ENCODE assay signal across 8 cellular contexts in the genomic region with DNA sequence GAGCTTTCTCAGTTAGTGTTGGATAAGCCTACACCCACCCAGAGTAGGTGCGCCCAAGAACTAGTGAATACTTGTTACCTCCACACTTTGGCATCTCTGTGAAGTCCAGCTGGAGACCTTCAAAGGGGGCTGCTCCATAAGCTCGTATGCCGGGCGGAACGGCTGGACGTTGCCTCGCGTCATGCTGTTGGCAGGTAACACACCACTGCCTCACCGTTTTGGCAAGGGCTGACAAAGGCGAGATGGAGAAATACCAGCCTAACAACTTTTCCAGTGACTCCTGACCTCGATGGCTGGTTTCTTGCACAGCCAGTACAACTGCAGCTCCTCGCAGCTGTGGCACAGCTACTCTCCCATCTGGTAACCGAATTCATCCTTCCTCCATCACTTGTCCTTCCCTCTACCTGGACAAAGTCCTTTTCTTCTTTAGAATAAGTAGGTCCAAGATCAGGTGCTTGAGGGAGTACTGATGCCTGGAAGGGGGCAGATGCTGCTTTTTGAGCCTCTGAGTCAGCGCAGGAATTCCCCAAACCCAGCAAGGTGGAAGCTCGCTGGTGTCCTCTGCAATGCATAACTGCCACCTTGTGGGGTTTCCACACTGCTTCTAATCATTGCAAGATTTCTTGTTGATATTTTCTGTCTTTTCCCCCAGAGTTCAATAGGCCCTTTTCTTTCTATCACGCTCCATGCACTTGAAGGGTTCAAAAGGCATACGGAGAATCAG. TPM values are rescaled to one million over a fixed set of nuclear protein-coding genes. Genes with fewer than 3 reads are reported as not detected.
A peak's percentile ranks its signal among the peaks of the same experiment; 100 is the strongest.
DNase-seq lines count a peak whose midpoint lies in the region; FAIRE-seq and TF ChIP-seq lines count a peak whose summit lies in the region.
"Not testable (repeated sequence)": the region's sequence is repeated elsewhere in the genome, so short reads cannot be mapped to it uniquely, and the experiment has no call there.

No MANE protein-coding gene starts in this region.

- not testable (repeated sequence) for TF ChIP-seq POLR2A in stomach (IDR thresholded peaks at IDR 0.05)

- not testable (repeated sequence) for H3K4me1 ChIP-seq in mammary epithelial cell (ENCODE audit: insufficient read depth, low read length); keratinocyte (ENCODE audit: control insufficient read depth, extremely low read depth, insufficient read depth, low read length); stomach

- not testable (repeated sequence) for FAIRE-seq in keratinocyte (lab: Jason Lieb, UNC)

- CTCF ChIA-PET in mammary epithelial cell (lab: Charles Lee; ENCODE audit: low non-redundant PET), result not testable (repeated sequence)

- not testable (repeated sequence) for H2AFZ ChIP-seq in mammary epithelial cell (ENCODE audit: low read depth, low read length)
- peak overlapping the region; percentile 30 for H2AFZ ChIP-seq in keratinocyte (ENCODE audit: control insufficient read depth, low read length)

- peak overlapping the region; percentile 64 for H3K27ac ChIP-seq in VCaP
- not testable (repeated sequence) for H3K27ac ChIP-seq in mammary epithelial cell (ENCODE audit: insufficient read depth, low read depth, low read length); keratinocyte (ENCODE audit: control insufficient read depth, insufficient read depth, low read length); stomach

- not testable (repeated sequence) for H3K9me3 ChIP-seq in mammary epithelial cell (replicated peaks; ENCODE audit: insufficient read depth, low read length); keratinocyte (ENCODE audit: control insufficient read depth, low read depth, low read length); stomach

- H3K4me2 ChIP-seq in mammary epithelial cell (ENCODE audit: insufficient read depth, low read depth, low read length) (peak overlapping the region; percentile 18), keratinocyte (ENCODE audit: control insufficient read depth, extremely low read depth, insufficient read depth, low read depth, low read length) (peak overlapping the region; percentile 37)

- H3K9ac ChIP-seq in mammary epithelial cell (ENCODE audit: insufficient read depth, low read length); keratinocyte (ENCODE audit: control insufficient read depth, extremely low read depth, insufficient read depth, low read length): not testable (repeated sequence)

- H3K79me2 ChIP-seq in mammary epithelial cell (ENCODE audit: insufficient read depth, low read length); keratinocyte (ENCODE audit: control insufficient read depth, insufficient read depth, low read length): not testable (repeated sequence)

- BruUV-seq in mammary epithelial cell (replicated peaks; lab: Mats Ljungman, UMichigan), result not testable (repeated sequence)

- intact Hi-C loops in mammary epithelial cell (cut with micrococcal nuclease); stomach (cut with DNase I; ENCODE audit: low total_unique reads): not testable (repeated sequence)

- H3K4me3 ChIP-seq in LNCaP clone FGC (ENCODE audit: low read depth, low read length); mammary epithelial cell (replicated peaks in 1 of 3; ENCODE audit: insufficient read depth in 1 of 3, low read depth in 2 of 3, low read length in 3 of 3); keratinocyte (ENCODE audit: control insufficient read depth in 2 of 3, extremely low read depth in 1 of 3, insufficient read depth in 2 of 3, low read depth in 1 of 3, low read length in 3 of 3); stomach: not testable (repeated sequence)

- H3K27me3 ChIP-seq in mammary epithelial cell (ENCODE audit: insufficient read depth, low read length); keratinocyte (ENCODE audit: control insufficient read depth, extremely low read depth, insufficient read depth, low read length); stomach: not testable (repeated sequence)

- dilution Hi-C loops in mammary epithelial cell (cut with HindIII; ENCODE audit: low sequenced_read_pairs); keratinocyte (cut with MboI; ENCODE audit: extremely low pct_ligation_motif_present, low sequenced_read_pairs): not testable (repeated sequence)

- WGBS in mammary epithelial cell (ENCODE audit: low coverage, missing lambda C conversion rate), result 17% methylated on average over 13 of the region's 17 CpGs
- 39 to 63% (median 45%) methylated on average over 17 of the region's 17 CpGs for WGBS in stomach, 5 donors

- TF ChIP-seq CTCF in LNCaP clone FGC (IDR thresholded peaks at IDR 0.05; ENCODE audit: control insufficient read depth, extremely low read depth, insufficient read depth); mammary epithelial cell (conservative IDR thresholded peaks at IDR 0.05 in 1 of 2, IDR thresholded peaks at IDR 0.05 in 1 of 2; ENCODE audit: extremely low read depth in 1 of 2, insufficient read depth in 1 of 2, low read depth in 1 of 2, low read length in 2 of 2); stomach (IDR thresholded peaks at IDR 0.05): not testable (repeated sequence)
- peak; percentile 20 for TF ChIP-seq CTCF in VCaP (conservative IDR thresholded peaks at IDR 0.05)
- peak in 1 of 3 experiments; percentile 7 for TF ChIP-seq CTCF in keratinocyte (optimal IDR thresholded peaks at IDR 0.05 in 1 of 3, IDR thresholded peaks at IDR 0.05 in 1 of 3, conservative IDR thresholded peaks at IDR 0.05 in 1 of 3; ENCODE audit: extremely low read depth in 1 of 3, insufficient read depth in 2 of 3, low read length in 3 of 3)

- TF ChIP-seq EP300 in stomach (IDR thresholded peaks at IDR 0.05), result not testable (repeated sequence)

- H3K36me3 ChIP-seq in mammary epithelial cell (ENCODE audit: insufficient read depth, low read length); keratinocyte (ENCODE audit: control insufficient read depth in 2 of 2, extremely low read depth in 1 of 2, insufficient read depth in 2 of 2, low read length in 2 of 2); stomach: not testable (repeated sequence)

- H3K9me1 ChIP-seq in keratinocyte (ENCODE audit: control insufficient read depth, extremely low read depth, insufficient read depth, low read length), result not testable (repeated sequence)

- in situ Hi-C loops in mammary epithelial cell (cut with MboI; ENCODE audit: low sequenced_read_pairs in 2 of 2), result loop anchor here in 1 of 2 donors (25.0 kb wide), 1 partner anchor 284 kb away; the partner anchor contains the start of genes INTS15 and ZDHHC4

- DNase-seq in A172 (ENCODE audit: low spot score), result peak; percentile 10
- peak; percentile 48 for DNase-seq in LNCaP clone FGC (ENCODE audit: low read depth)
- DNase-seq in activated effector memory CD4-positive, alpha-beta T cell treated with anti-CD3 and anti-CD28 coated beads, Interleukin-2, amount 50 U/mL, for 16 hours, result peak; percentile 62
- peak; percentile 65 for DNase-seq in mammary epithelial cell
- not testable (repeated sequence) for DNase-seq in keratinocyte (ENCODE audit: low read depth, low spot score)
- DNase-seq in stimulated activated CD4-positive, alpha-beta T cell treated with anti-CD3 and anti-CD28 coated beads, Interleukin-12 subunit alpha, Interleukin-12 subunit beta, amount 100 ng/mL, for 4 hours, result peak; percentile 8
- DNase-seq in stomach, result peak; percentile 76

- H4K20me1 ChIP-seq in mammary epithelial cell (ENCODE audit: insufficient read depth, low read length); keratinocyte (ENCODE audit: control insufficient read depth, extremely low read depth, insufficient read depth, low read length): not testable (repeated sequence)

RNA-seq across cellular contexts. Expression of gene CCZ1B, which starts 45.5 kb away (rescaled TPM):
- 34.5 and 37.3 TPM in 2 replicates for total RNA-seq in A172 (2014; rRNA removed; shearing (Covaris generic))
- total RNA-seq in mammary epithelial cell (10 to 100 TPM; 37.3 to 42.5 TPM), stomach (100 to 1,000 TPM in 1 of 5 donors, 10 to 100 TPM in 4; 36.2 to 162 (median 86.8) TPM)
- polyA plus RNA-seq in mammary epithelial cell (9.5 TPM), keratinocyte (24.3 to 42.7 TPM (median 27.8 TPM) in 3 replicates), stomach (10 to 100 TPM; 17.0 to 47.8 (median 27.8) TPM)
- polyA minus RNA-seq in mammary epithelial cell (4.8 TPM), keratinocyte (4.3 to 17.0 TPM (median 8.3 TPM) in 3 replicates)
- polyA plus RNA-seq in keratinocyte (2011; ENCODE audit: low read depth), result 322 TPM
- 31.8 and 39.9 TPM in 2 replicates for polyA plus RNA-seq in keratinocyte (2011; cell fraction: cytosol; rRNA removed)
- polyA plus RNA-seq in keratinocyte (2011; cell fraction: nucleus; rRNA removed), result 25.6 and 40.4 TPM in 2 replicates
- 38.0 and 43.1 TPM in 2 replicates for polyA plus RNA-seq in keratinocyte (2012; ENCODE audit: low replicate concordance)
- 24.6 TPM for polyA minus RNA-seq in keratinocyte (2011; cell fraction: cytosol; rRNA and poly(A)+ RNA removed)
- polyA minus RNA-seq in keratinocyte (2011; cell fraction: nucleus; rRNA and poly(A)+ RNA removed), result 9.8 and 13.3 TPM in 2 replicates
